8 cellular contexts compared by ENCODE assay signal in the genomic region with DNA sequence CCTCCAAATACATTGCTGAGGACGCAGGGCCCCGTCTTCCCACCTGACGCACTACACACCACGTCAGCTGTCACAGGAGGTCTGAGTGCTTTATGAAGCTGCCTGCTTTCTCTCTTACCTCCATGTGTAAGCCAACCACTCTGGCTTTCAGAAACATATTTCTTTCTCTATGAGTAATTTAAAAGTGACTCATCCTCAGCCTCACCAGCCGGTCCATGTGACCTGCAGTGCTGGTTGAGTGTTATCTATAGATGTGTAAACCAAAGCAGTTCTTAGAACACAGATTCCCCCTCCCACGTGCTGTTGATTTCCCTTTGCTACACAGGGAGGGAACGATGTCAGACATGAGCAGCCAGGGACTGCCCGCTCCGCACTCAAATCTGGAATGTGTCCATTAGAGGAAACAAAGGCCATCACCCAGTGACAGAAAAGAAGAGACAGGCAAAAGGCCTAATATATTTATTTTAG.
DNase-seq lines count a peak whose midpoint lies in the region; ATAC-seq and TF ChIP-seq lines count a peak whose summit lies in the region.

No MANE protein-coding gene starts in this region.

- ATAC-seq in HG03378 (IDR thresholded peaks at IDR 0.05; ENCODE audit: unreplicated experiment), result peak; percentile 61

- no peak for TF ChIP-seq CTCF in AG09319 (IDR thresholded peaks at IDR 0.05; ENCODE audit: low read depth, low read length)

- peak overlapping the region; percentile 72 for H3K27ac ChIP-seq in angular gyrus (ENCODE audit: low read depth, low read length)

- DNase-seq in AG09319 (ENCODE audit: extremely low read depth, low read depth), result peak; percentile 51
- DNase-seq in GM19238 (ENCODE audit: insufficient read length, low spot score), result peak; percentile 52
- peak; percentile 58 to 94 (median 72) for DNase-seq in T-helper 1 cell
- DNase-seq in islet precursor cell, result peak; percentile 85
- DNase-seq in stimulated activated CD4-positive, alpha-beta T cell treated with anti-CD3 and anti-CD28 coated beads, Interleukin-2, amount 100 ng/mL, for 48 hours, result peak; percentile 58 to 71
- no peak for DNase-seq in KG1 (lab: John Stamatoyannopoulos, UW)
